37 cellular contexts compared by ENCODE assay signal in genomic region chr3:156258301-156258700, GRCh38.
"Had no signal": no experiment of that assay in that cellular context is flagged by ENCODE, and none has a peak within 500 bp of the region (broad histone marks: within the 10 kb centered on the region; RNA-seq: fewer than 3 reads in every experiment).

No MANE protein-coding gene starts in this region.

- H3K27ac ChIP-seq: adrenal gland, ascending aorta, body of pancreas, brain microvascular endothelial cell, breast epithelium, cardiac muscle cell had no signal

- H3K4me1 ChIP-seq: adrenal gland, ascending aorta, body of pancreas, breast epithelium had no signal

- H3K4me3 ChIP-seq: adrenal gland, ascending aorta, body of pancreas, breast epithelium, cardiac muscle cell had no signal

- H3K27me3 Mint-ChIP-seq: activated naive CD4-positive, alpha-beta T cell treated with anti-CD3 and anti-CD28 coated beads, Interleukin-2, amount 10 ng/mL, durations not matched to agents 7 days and 5 days; activated naive CD8-positive, alpha-beta T cell had no signal

- H3K4me3 Mint-ChIP-seq: activated naive CD4-positive, alpha-beta T cell treated with anti-CD3 and anti-CD28 coated beads for 36 hours; activated naive CD4-positive, alpha-beta T cell treated with anti-CD3 and anti-CD28 coated beads, Interleukin-2, amount 10 ng/mL, durations not matched to agents 7 days and 5 days; activated naive CD4-positive, alpha-beta T cell treated with anti-CD3 and anti-CD28 coated beads, Interleukin-2, amount 50 U/mL, for 24 hours; activated naive CD8-positive, alpha-beta T cell; activated naive CD8-positive, alpha-beta T cell treated with anti-CD3 and anti-CD28 coated beads for 36 hours; activated naive CD8-positive, alpha-beta T cell treated with anti-CD3 and anti-CD28 coated beads, Interleukin-2, amount 10 ng/mL, durations not matched to agents 7 days and 5 days; activated naive CD8-positive, alpha-beta T cell treated with anti-CD3 and anti-CD28 coated beads, Interleukin-2, amount 50 U/mL, for 24 hours; activated T-cell treated with anti-CD3 and anti-CD28 coated beads, Interleukin-2, amount 50 U/mL, for 24 hours; activated T-cell treated with anti-CD3 and anti-CD28 coated beads, Interleukin-2, amount 50 U/mL, for 4 hours; activated T-cell treated with anti-CD3 and anti-CD28 coated beads, Interleukin-2, amount 50 U/mL, for 72 hours; activated T-helper 1 cell treated with anti-CD3 and anti-CD28 coated beads, Interleukin-12 subunit alpha, Interleukin-12 subunit beta, Interleukin-2, Interleukin-4 antibody, amounts not matched to agents 30 ng/mL and 10 ng/mL and 1 ng/mL, durations not matched to agents 14 hours and 24 hours and 36 hours; activated T-helper 17 cell treated with anti-CD3 and anti-CD28 coated beads, Interleukin-2, amount 50 U/mL, for 72 hours; brain; central memory CD8-positive, alpha-beta T cell had no signal

- ATAC-seq: activated naive CD4-positive, alpha-beta T cell treated with anti-CD3 and anti-CD28 coated beads, Interleukin-2, amount 50 U/mL, for 72 hours; activated naive CD8-positive, alpha-beta T cell treated with anti-CD3 and anti-CD28 coated beads, Interleukin-2, amount 50 U/mL, for 24 hours; activated T-cell treated with anti-CD3 and anti-CD28 coated beads, Interleukin-2, amount 50 U/mL, for 4 hours; activated T-cell treated with anti-CD3 and anti-CD28 coated beads, Interleukin-2, amount 50 U/mL, for 72 hours; activated T-helper 17 cell treated with anti-CD3 and anti-CD28 coated beads, Interleukin-2, amount 50 U/mL, for 72 hours; body of pancreas had no signal

- H3K27ac Mint-ChIP-seq: activated naive CD4-positive, alpha-beta T cell treated with anti-CD3 and anti-CD28 coated beads for 36 hours; activated naive CD4-positive, alpha-beta T cell treated with anti-CD3 and anti-CD28 coated beads, Interleukin-2, amount 10 ng/mL, durations not matched to agents 7 days and 5 days; activated naive CD4-positive, alpha-beta T cell treated with anti-CD3 and anti-CD28 coated beads, Interleukin-2, amount 50 U/mL, for 24 hours; activated naive CD4-positive, alpha-beta T cell treated with anti-CD3 and anti-CD28 coated beads, Interleukin-2, amount 50 U/mL, for 72 hours; activated naive CD8-positive, alpha-beta T cell; activated naive CD8-positive, alpha-beta T cell treated with anti-CD3 and anti-CD28 coated beads for 36 hours; activated naive CD8-positive, alpha-beta T cell treated with anti-CD3 and anti-CD28 coated beads, Interleukin-2, amount 10 ng/mL, durations not matched to agents 7 days and 5 days; activated naive CD8-positive, alpha-beta T cell treated with anti-CD3 and anti-CD28 coated beads, Interleukin-2, amount 50 U/mL, for 24 hours; activated T-cell treated with anti-CD3 and anti-CD28 coated beads, Interleukin-2, amount 50 U/mL, for 24 hours; activated T-cell treated with anti-CD3 and anti-CD28 coated beads, Interleukin-2, amount 50 U/mL, for 72 hours; activated T-helper 1 cell treated with anti-CD3 and anti-CD28 coated beads, Interleukin-12 subunit alpha, Interleukin-12 subunit beta, Interleukin-2, Interleukin-4 antibody, amounts not matched to agents 30 ng/mL and 10 ng/mL and 1 ng/mL, durations not matched to agents 14 hours and 24 hours and 36 hours; activated T-helper 17 cell treated with anti-CD3 and anti-CD28 coated beads, Interleukin-2, amount 50 U/mL, for 72 hours; activated T-helper 2 cell treated with anti-CD3 and anti-CD28 coated beads, Interferon-gamma antibody, Interleukin-2, Interleukin-4, amounts not matched to agents 10 μg/mL and 5 μg/mL and 100 μg/mL, durations not matched to agents 14 hours and 24 hours and 36 hours had no signal

- H3K9me3 Mint-ChIP-seq: activated naive CD4-positive, alpha-beta T cell treated with anti-CD3 and anti-CD28 coated beads for 36 hours; activated naive CD4-positive, alpha-beta T cell treated with anti-CD3 and anti-CD28 coated beads, Interleukin-2, amount 10 ng/mL, durations not matched to agents 7 days and 5 days; activated naive CD4-positive, alpha-beta T cell treated with anti-CD3 and anti-CD28 coated beads, Interleukin-2, amount 50 U/mL, for 24 hours; activated naive CD4-positive, alpha-beta T cell treated with anti-CD3 and anti-CD28 coated beads, Interleukin-2, amount 50 U/mL, for 72 hours; activated naive CD8-positive, alpha-beta T cell treated with anti-CD3 and anti-CD28 coated beads for 36 hours; activated naive CD8-positive, alpha-beta T cell treated with anti-CD3 and anti-CD28 coated beads, Interleukin-2, amount 10 ng/mL, durations not matched to agents 7 days and 5 days; activated naive CD8-positive, alpha-beta T cell treated with anti-CD3 and anti-CD28 coated beads, Interleukin-2, amount 50 U/mL, for 24 hours; activated T-cell treated with anti-CD3 and anti-CD28 coated beads, Interleukin-2, amount 50 U/mL, for 24 hours; activated T-cell treated with anti-CD3 and anti-CD28 coated beads, Interleukin-2, amount 50 U/mL, for 4 hours; activated T-cell treated with anti-CD3 and anti-CD28 coated beads, Interleukin-2, amount 50 U/mL, for 72 hours; activated T-helper 1 cell treated with anti-CD3 and anti-CD28 coated beads, Interleukin-12 subunit alpha, Interleukin-12 subunit beta, Interleukin-2, Interleukin-4 antibody, amounts not matched to agents 30 ng/mL and 10 ng/mL and 1 ng/mL, durations not matched to agents 14 hours and 24 hours and 36 hours; activated T-helper 17 cell treated with anti-CD3 and anti-CD28 coated beads, Interleukin-2, amount 50 U/mL, for 72 hours; activated T-helper 2 cell treated with anti-CD3 and anti-CD28 coated beads, Interferon-gamma antibody, Interleukin-2, Interleukin-4, amounts not matched to agents 10 μg/mL and 5 μg/mL and 100 μg/mL, durations not matched to agents 14 hours and 24 hours and 36 hours; central memory CD8-positive, alpha-beta T cell had no signal

- H3K27me3 ChIP-seq: adrenal gland, ascending aorta, body of pancreas, brain microvascular endothelial cell, breast epithelium, cardiac muscle cell had no signal

- DNase-seq: activated effector memory CD4-positive, alpha-beta T cell treated with anti-CD3 and anti-CD28 coated beads, Interleukin-2, amount 50 U/mL, for 16 hours; activated effector memory CD4-positive, alpha-beta T cell treated with Interleukin-2 at 50 U/mL for 16 hours; activated gamma-delta T cell; activated gamma-delta T cell treated with Interleukin-2 at 50 U/mL for 16 hours; activated naive CD4-positive, alpha-beta T cell; activated naive CD4-positive, alpha-beta T cell treated with anti-CD3 and anti-CD28 coated beads for 36 hours; activated naive CD4-positive, alpha-beta T cell treated with anti-CD3 and anti-CD28 coated beads, Interleukin-2, amount 10 ng/mL, durations not matched to agents 7 days and 5 days; activated naive CD4-positive, alpha-beta T cell treated with anti-CD3 and anti-CD28 coated beads, Interleukin-2, amount 50 U/mL, for 16 hours; activated naive CD4-positive, alpha-beta T cell treated with Interleukin-2 at 50 U/mL for 16 hours; activated naive CD8-positive, alpha-beta T cell treated with anti-CD3 and anti-CD28 coated beads for 36 hours; activated naive CD8-positive, alpha-beta T cell treated with anti-CD3 and anti-CD28 coated beads, Interleukin-2, amount 10 ng/mL, durations not matched to agents 7 days and 5 days; activated naive CD8-positive, alpha-beta T cell treated with anti-CD3 and anti-CD28 coated beads, Interleukin-2, amount 50 U/mL, for 24 hours; activated T-cell treated with anti-CD3 and anti-CD28 coated beads, Interleukin-2, amount 50 U/mL, for 24 hours; activated T-cell treated with anti-CD3 and anti-CD28 coated beads, Interleukin-2, amount 50 U/mL, for 4 hours; activated T-cell treated with anti-CD3 and anti-CD28 coated beads, Interleukin-2, amount 50 U/mL, for 48 hours; activated T-cell treated with anti-CD3 and anti-CD28 coated beads, Interleukin-2, amount 50 U/mL, for 72 hours; adrenal gland; amniotic stem cell; amygdala; anterior cingulate cortex; aorta; body of pancreas; brain microvascular endothelial cell; caudate nucleus; central memory CD4-positive, alpha-beta T cell; cerebellar nuclear complex had no signal

- H3K4me1 Mint-ChIP-seq: activated naive CD4-positive, alpha-beta T cell treated with anti-CD3 and anti-CD28 coated beads, Interleukin-2, amount 10 ng/mL, durations not matched to agents 7 days and 5 days; activated naive CD4-positive, alpha-beta T cell treated with anti-CD3 and anti-CD28 coated beads, Interleukin-2, amount 50 U/mL, for 24 hours; activated naive CD8-positive, alpha-beta T cell treated with anti-CD3 and anti-CD28 coated beads, Interleukin-2, amount 10 ng/mL, durations not matched to agents 7 days and 5 days; activated naive CD8-positive, alpha-beta T cell treated with anti-CD3 and anti-CD28 coated beads, Interleukin-2, amount 50 U/mL, for 24 hours; activated T-helper 17 cell treated with anti-CD3 and anti-CD28 coated beads, Interleukin-2, amount 50 U/mL, for 72 hours; central memory CD8-positive, alpha-beta T cell had no signal

- H3K9me3 ChIP-seq: adrenal gland, ascending aorta, body of pancreas, breast epithelium had no signal

- H3K36me3 Mint-ChIP-seq: activated naive CD4-positive, alpha-beta T cell treated with anti-CD3 and anti-CD28 coated beads, Interleukin-2, amount 10 ng/mL, durations not matched to agents 7 days and 5 days; activated naive CD4-positive, alpha-beta T cell treated with anti-CD3 and anti-CD28 coated beads, Interleukin-2, amount 50 U/mL, for 24 hours; activated naive CD4-positive, alpha-beta T cell treated with anti-CD3 and anti-CD28 coated beads, Interleukin-2, amount 50 U/mL, for 72 hours; activated naive CD8-positive, alpha-beta T cell; activated naive CD8-positive, alpha-beta T cell treated with anti-CD3 and anti-CD28 coated beads for 36 hours; activated naive CD8-positive, alpha-beta T cell treated with anti-CD3 and anti-CD28 coated beads, Interleukin-2, amount 10 ng/mL, durations not matched to agents 7 days and 5 days; brain had no signal

- H3K36me3 ChIP-seq: adrenal gland, ascending aorta, brain microvascular endothelial cell, breast epithelium, cardiac muscle cell had no signal
